8 cellular contexts compared by ENCODE assay signal in the genomic region with DNA sequence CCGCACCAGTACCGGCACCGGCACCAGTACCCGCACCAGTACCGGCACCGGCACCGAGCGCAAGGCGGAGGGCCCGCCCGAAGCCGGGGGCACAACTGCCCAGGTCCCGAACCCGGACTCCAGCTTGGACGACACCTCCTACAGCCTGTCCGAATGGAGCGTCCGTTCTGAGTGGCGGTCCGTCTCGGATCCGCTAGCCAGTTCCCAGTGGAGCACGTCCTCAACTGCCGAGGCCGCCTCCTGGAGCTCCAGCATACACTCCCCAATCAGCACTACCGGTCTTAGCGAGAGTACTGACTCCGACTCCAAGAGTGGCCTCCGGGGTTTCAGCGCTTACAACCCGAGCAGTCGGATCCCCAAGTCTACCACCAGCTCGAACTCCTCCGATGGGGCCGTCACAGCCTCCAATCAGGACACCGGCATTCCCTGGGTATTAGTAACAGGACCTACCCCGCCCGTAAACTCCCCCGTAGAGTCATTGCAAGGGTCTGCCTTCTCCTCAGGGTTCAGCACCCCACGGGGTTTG. TPM values are rescaled to one million over a fixed set of nuclear protein-coding genes. Genes with fewer than 3 reads are reported as not detected.
DNase-seq lines count a peak whose midpoint lies in the region; ATAC-seq lines count a peak whose summit lies in the region.

No MANE protein-coding gene starts in this region.

- peaks cover 0 to 10% (median 5%) of the 10 kb centered on the region in 4 donors for H3K4me1 Mint-ChIP-seq in CD4-positive, CD25-positive, alpha-beta regulatory T cell
- peaks cover 9% of the 10 kb centered on the region for H3K4me1 Mint-ChIP-seq in T-helper 17 cell

- no peaks in the 10 kb centered on the region for H3K36me3 ChIP-seq in CD4-positive, CD25-positive, alpha-beta regulatory T cell (ENCODE audit: control insufficient read depth, insufficient read depth, low read length)

- no peaks in the 10 kb centered on the region for H3K9me3 ChIP-seq in CD4-positive, CD25-positive, alpha-beta regulatory T cell (ENCODE audit: control insufficient read depth in 2 of 2, low read length in 2 of 2)
- H3K9me3 ChIP-seq in T-helper 17 cell (ENCODE audit: control insufficient read depth, low read length, poor library complexity, severe bottlenecking): no peaks in the 10 kb centered on the region

- H3K9me3 Mint-ChIP-seq in CD4-positive, CD25-positive, alpha-beta regulatory T cell: peaks cover 0 to 5% (median 0%) of the 10 kb centered on the region in 7 donors

- no peaks in the 10 kb centered on the region for H3K36me3 Mint-ChIP-seq in CD4-positive, CD25-positive, alpha-beta regulatory T cell
- no peaks in the 10 kb centered on the region for H3K36me3 Mint-ChIP-seq in T-helper 17 cell (ENCODE audit: low read depth)

- peak in 2 of 3 donors; percentile 32 to 51 for DNase-seq in CD4-positive, CD25-positive, alpha-beta regulatory T cell
- DNase-seq in T-helper 17 cell (peak in 2 of 3 donors; percentile 6 to 9), cerebellar cortex (ENCODE audit: low spot score) (peak; percentile 5), kidney glomerular epithelial cell (lab: John Stamatoyannopoulos, UW) (peak; percentile 8)

- peak overlapping the region in 1 of 3 donors; percentile 6 for H3K27ac Mint-ChIP-seq in CD4-positive, CD25-positive, alpha-beta regulatory T cell
- H3K27ac Mint-ChIP-seq in T-helper 17 cell: peak overlapping the region; percentile 92

- peaks cover 12% of the 10 kb centered on the region for H3K27me3 Mint-ChIP-seq in CD4-positive, CD25-positive, alpha-beta regulatory T cell
- H3K27me3 Mint-ChIP-seq in T-helper 17 cell: no peaks in the 10 kb centered on the region

- peak overlapping the region; percentile 66 for H3K4me3 ChIP-seq in CD4-positive, CD25-positive, alpha-beta regulatory T cell (ENCODE audit: low read depth, low read length)
- peak overlapping the region; percentile 45 to 67 (median 53) for H3K4me3 ChIP-seq in skin epidermis

- H3K4me1 ChIP-seq in CD4-positive, CD25-positive, alpha-beta regulatory T cell (ENCODE audit: control insufficient read depth, insufficient read depth, low read length, poor library complexity, severe bottlenecking): peaks cover 10% of the 10 kb centered on the region

- H3K4me3 Mint-ChIP-seq in CD4-positive, CD25-positive, alpha-beta regulatory T cell: peak overlapping the region; percentile 88 to 91 (median 90)
- H3K4me3 Mint-ChIP-seq in T-helper 17 cell: peak overlapping the region; percentile 89

- no peak for ATAC-seq in CD4-positive, CD25-positive, alpha-beta regulatory T cell (ENCODE audit: low read depth in 2 of 2)
- peak; percentile 6 for ATAC-seq in HG02588 (IDR thresholded peaks at IDR 0.05; ENCODE audit: unreplicated experiment)
- peak; percentile 18 for ATAC-seq in T-helper 17 cell
- ATAC-seq in GM18867 (IDR thresholded peaks at IDR 0.05; ENCODE audit: unreplicated experiment): no peak
- ATAC-seq in GM18520 (IDR thresholded peaks at IDR 0.05; ENCODE audit: unreplicated experiment): no peak

- peaks cover 4% of the 10 kb centered on the region for H3K27me3 ChIP-seq in CD4-positive, CD25-positive, alpha-beta regulatory T cell (ENCODE audit: control insufficient read depth, insufficient read depth, low read length)

- H3K27ac ChIP-seq in CD4-positive, CD25-positive, alpha-beta regulatory T cell (ENCODE audit: insufficient read depth, low read length, poor library complexity, severe bottlenecking): no peak overlapping the region
- H3K27ac ChIP-seq in skin epidermis: peak overlapping the region; percentile 36 to 93 (median 85)

RNA-seq across cellular contexts. Expression of a gene that starts 0.9 kb away (rescaled TPM):
- not detected for total RNA-seq in CD4-positive, CD25-positive, alpha-beta regulatory T cell
- 1 to 10 TPM in 1 of 4 donors, under 1 TPM in 1, not detected in 2; 0.03 to 4.8 TPM for polyA plus RNA-seq in CD4-positive, CD25-positive, alpha-beta regulatory T cell
- under 1 TPM in 1 of 2 donors, not detected in 1; 0.10 TPM for total RNA-seq in T-helper 17 cell

Comparison
In these comparisons a context has a peak if more than half of its experiments do, and no peak if none do; other contexts are left out.
1. ATAC-seq: peak in HG02588 (single experiment) and T-helper 17 cell (single experiment); none in CD4-positive, CD25-positive, alpha-beta regulatory T cell (0 of 2), GM18867 (single experiment) and GM18520 (single experiment).
2. Peak in every context shown above with its lines, with median percentiles within 50 percentile points of each other: DNase-seq.